ENCODE assay signal across 10 cellular contexts in the genomic region with DNA sequence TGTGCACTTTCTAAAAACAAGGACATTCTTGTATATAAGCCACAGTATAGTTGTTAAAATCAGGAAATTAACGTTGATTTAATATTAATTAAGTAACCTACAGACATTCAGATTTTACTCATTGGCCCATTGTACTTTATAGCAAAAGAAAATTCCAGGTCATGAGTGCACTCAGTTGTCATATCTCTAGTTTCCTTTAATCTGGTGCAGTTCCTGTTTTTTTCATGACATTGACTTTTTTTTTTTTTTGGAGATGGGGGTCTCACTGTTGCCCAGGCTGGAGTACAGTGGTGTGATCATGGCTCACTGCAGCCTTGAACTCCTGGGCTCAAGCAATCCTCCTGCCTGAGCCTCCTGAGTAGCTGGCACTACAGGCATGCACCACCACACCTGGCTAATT.
"Had no signal": no experiment of that assay in that cellular context is flagged by ENCODE, and none has a peak within 500 bp of the region (broad histone marks: within the 10 kb centered on the region; RNA-seq: fewer than 3 reads in every experiment).

No MANE protein-coding gene starts in this region.

- H3K4me2 ChIP-seq: KMS-11 had no signal

- H3K27ac ChIP-seq: GM23248, KMS-11 had no signal

- H3K9ac ChIP-seq: GM23248, KMS-11 had no signal

- H2AFZ ChIP-seq: GM23248 had no signal

- H3K4me3 ChIP-seq: GM23248 had no signal

- FAIRE-seq: HTR-8/SVneo had no signal

- DNase-seq: GM23248, GOT3, H9, HCEC 1CT, HFFc6, IMR-90, Karpas-422, KBM-7 had no signal
